In the genomic region with DNA sequence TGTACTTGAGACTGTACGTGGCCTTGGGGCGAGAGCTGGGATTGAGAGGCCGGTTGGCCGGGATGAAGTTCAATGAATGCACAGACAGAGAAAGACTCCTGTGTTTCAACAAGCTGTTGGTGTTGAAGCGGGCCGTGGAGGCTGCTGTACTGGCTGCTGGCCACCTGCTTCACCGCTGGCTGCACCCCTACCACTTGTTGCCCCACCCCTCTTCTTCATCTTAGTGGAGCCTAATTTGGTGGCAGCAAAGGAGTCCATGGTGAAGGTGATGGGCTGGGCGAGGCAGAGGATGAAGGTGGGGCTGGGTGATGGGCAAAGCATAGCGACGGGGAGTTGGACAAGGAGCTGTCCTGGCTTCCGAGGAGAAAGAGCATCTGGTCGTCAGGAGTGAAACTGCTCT, we compare ENCODE assay signal across 1 cellular context.
TF ChIP-seq lines count a peak whose summit lies in the region.

No MANE protein-coding gene starts in this region.

TF ChIP-seq in HCT116, 20 proteins besides CTCF, POLR2A, EP300 and RAD21 (continued from another document):
- TF ChIP-seq, protein P1, sequence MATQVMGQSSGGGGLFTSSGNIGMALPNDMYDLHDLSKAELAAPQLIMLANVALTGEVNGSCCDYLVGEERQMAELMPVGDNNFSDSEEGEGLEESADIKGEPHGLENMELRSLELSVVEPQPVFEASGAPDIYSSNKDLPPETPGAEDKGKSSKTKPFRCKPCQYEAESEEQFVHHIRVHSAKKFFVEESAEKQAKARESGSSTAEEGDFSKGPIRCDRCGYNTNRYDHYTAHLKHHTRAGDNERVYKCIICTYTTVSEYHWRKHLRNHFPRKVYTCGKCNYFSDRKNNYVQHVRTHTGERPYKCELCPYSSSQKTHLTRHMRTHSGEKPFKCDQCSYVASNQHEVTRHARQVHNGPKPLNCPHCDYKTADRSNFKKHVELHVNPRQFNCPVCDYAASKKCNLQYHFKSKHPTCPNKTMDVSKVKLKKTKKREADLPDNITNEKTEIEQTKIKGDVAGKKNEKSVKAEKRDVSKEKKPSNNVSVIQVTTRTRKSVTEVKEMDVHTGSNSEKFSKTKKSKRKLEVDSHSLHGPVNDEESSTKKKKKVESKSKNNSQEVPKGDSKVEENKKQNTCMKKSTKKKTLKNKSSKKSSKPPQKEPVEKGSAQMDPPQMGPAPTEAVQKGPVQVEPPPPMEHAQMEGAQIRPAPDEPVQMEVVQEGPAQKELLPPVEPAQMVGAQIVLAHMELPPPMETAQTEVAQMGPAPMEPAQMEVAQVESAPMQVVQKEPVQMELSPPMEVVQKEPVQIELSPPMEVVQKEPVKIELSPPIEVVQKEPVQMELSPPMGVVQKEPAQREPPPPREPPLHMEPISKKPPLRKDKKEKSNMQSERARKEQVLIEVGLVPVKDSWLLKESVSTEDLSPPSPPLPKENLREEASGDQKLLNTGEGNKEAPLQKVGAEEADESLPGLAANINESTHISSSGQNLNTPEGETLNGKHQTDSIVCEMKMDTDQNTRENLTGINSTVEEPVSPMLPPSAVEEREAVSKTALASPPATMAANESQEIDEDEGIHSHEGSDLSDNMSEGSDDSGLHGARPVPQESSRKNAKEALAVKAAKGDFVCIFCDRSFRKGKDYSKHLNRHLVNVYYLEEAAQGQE (IDR thresholded peaks at IDR 0.05; ENCODE audit: low read depth), result no peak
- TF ChIP-seq YY1 (IDR thresholded peaks at IDR 0.05; ENCODE audit: extremely low read depth, insufficient replicate concordance, low read depth, low read length) (no peak), ZNF274 (IDR thresholded peaks at IDR 0.05; ENCODE audit: low read depth, low read length) (no peak), POLR2AphosphoS5 (IDR thresholded peaks at IDR 0.05; ENCODE audit: low read depth, low read length) (no peak), SRF (IDR thresholded peaks at IDR 0.05; ENCODE audit: low read depth) (no peak), CEBPB (IDR thresholded peaks at IDR 0.05; ENCODE audit: low read depth) (no peak), EZH2 (IDR thresholded peaks at IDR 0.05) (no peak), SP1 (IDR thresholded peaks at IDR 0.05; ENCODE audit: low read depth) (no peak), EZH2phosphoT487 (IDR thresholded peaks at IDR 0.05; ENCODE audit: borderline replicate concordance) (no peak)
- TF ChIP-seq, protein P2, sequence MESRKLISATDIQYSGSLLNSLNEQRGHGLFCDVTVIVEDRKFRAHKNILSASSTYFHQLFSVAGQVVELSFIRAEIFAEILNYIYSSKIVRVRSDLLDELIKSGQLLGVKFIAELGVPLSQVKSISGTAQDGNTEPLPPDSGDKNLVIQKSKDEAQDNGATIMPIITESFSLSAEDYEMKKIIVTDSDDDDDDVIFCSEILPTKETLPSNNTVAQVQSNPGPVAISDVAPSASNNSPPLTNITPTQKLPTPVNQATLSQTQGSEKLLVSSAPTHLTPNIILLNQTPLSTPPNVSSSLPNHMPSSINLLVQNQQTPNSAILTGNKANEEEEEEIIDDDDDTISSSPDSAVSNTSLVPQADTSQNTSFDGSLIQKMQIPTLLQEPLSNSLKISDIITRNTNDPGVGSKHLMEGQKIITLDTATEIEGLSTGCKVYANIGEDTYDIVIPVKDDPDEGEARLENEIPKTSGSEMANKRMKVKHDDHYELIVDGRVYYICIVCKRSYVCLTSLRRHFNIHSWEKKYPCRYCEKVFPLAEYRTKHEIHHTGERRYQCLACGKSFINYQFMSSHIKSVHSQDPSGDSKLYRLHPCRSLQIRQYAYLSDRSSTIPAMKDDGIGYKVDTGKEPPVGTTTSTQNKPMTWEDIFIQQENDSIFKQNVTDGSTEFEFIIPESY (IDR thresholded peaks at IDR 0.05; ENCODE audit: extremely low read depth, insufficient replicate concordance, low read length), result no peak
- TF ChIP-seq, protein P3, sequence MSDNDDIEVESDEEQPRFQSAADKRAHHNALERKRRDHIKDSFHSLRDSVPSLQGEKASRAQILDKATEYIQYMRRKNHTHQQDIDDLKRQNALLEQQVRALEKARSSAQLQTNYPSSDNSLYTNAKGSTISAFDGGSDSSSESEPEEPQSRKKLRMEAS (IDR thresholded peaks at IDR 0.05), result no peak
- TF ChIP-seq, protein P4, sequence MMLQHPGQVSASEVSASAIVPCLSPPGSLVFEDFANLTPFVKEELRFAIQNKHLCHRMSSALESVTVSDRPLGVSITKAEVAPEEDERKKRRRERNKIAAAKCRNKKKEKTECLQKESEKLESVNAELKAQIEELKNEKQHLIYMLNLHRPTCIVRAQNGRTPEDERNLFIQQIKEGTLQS (IDR thresholded peaks at IDR 0.05), result no peak
